Comparison of ENCODE assay signal across 15 cellular contexts in the genomic region with DNA sequence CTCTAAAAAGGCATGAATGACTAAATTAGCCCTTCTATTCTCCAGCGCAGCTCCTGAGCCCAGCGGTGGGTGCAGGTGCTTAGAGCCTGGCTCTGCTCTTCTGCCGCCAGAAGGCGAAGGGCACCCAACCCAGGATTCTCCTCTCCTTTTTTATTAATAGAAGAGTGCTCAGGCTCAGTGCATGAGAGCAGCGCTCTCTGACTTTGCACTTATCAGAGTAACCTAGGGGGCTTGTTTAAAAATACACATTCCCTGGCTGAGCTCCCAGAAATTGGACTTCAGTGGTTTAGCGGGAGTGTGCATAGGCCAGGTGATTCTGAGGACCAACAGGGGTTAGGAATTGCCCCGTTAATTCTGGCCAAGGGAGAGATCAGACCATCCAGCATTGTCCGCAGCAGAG. TPM values are rescaled to one million over a fixed set of nuclear protein-coding genes. Genes with fewer than 3 reads are reported as not detected.
DNase-seq lines count a peak whose midpoint lies in the region; ATAC-seq and TF ChIP-seq lines count a peak whose summit lies in the region.
"Had no signal": no experiment of that assay in that cellular context is flagged by ENCODE, and none has a peak within 500 bp of the region (broad histone marks: within the 10 kb centered on the region; RNA-seq: fewer than 3 reads in every experiment).

No MANE protein-coding gene starts in this region.

- H3K36me3 Mint-ChIP-seq in activated CD8-positive, alpha-beta memory T cell treated with anti-CD3 and anti-CD28 coated beads, Interleukin-2, amount 10 ng/mL, durations not matched to agents 7 days and 5 days, result peaks cover 16% of the 10 kb centered on the region
- peaks cover 5% of the 10 kb centered on the region for H3K36me3 Mint-ChIP-seq in central memory CD8-positive, alpha-beta T cell (ENCODE audit: insufficient read depth)
- peaks cover 16% of the 10 kb centered on the region for H3K36me3 Mint-ChIP-seq in nephron progenitor cell (ENCODE audit: low read depth)

- no peak for ATAC-seq in activated CD8-positive, alpha-beta memory T cell treated with anti-CD3 and anti-CD28 coated beads, Interleukin-2, amount 10 ng/mL, durations not matched to agents 7 days and 5 days
- ATAC-seq in central memory CD8-positive, alpha-beta T cell (replicated peaks; ENCODE audit: extremely low read depth, poor library complexity, severe bottlenecking), result no peak
- no peak for ATAC-seq in right lobe of liver
- ATAC-seq: PC-3 had no signal

- H3K9me3 ChIP-seq in right lobe of liver, result no peaks in the 10 kb centered on the region
- H3K9me3 ChIP-seq: prostate gland had no signal

- peaks cover 9% of the 10 kb centered on the region for H3K27me3 Mint-ChIP-seq in activated CD8-positive, alpha-beta memory T cell treated with anti-CD3 and anti-CD28 coated beads, Interleukin-2, amount 10 ng/mL, durations not matched to agents 7 days and 5 days
- H3K27me3 Mint-ChIP-seq in central memory CD8-positive, alpha-beta T cell, result no peaks in the 10 kb centered on the region
- peaks cover 26% of the 10 kb centered on the region for H3K27me3 Mint-ChIP-seq in nephron progenitor cell (ENCODE audit: low read depth, poor library complexity)

- TF ChIP-seq POLR2A in right lobe of liver (IDR thresholded peaks at IDR 0.05), result no peak

- H3K4me3 Mint-ChIP-seq in activated CD8-positive, alpha-beta memory T cell treated with anti-CD3 and anti-CD28 coated beads, Interleukin-2, amount 10 ng/mL, durations not matched to agents 7 days and 5 days, result peak overlapping the region; percentile 39
- H3K4me3 Mint-ChIP-seq in central memory CD8-positive, alpha-beta T cell, result peak overlapping the region; percentile 27
- peak overlapping the region; percentile 69 for H3K4me3 Mint-ChIP-seq in nephron progenitor cell

- intact Hi-C loops in right lobe of liver (cut with DNase I), result no loop called here

- no peak for DNase-seq in activated CD8-positive, alpha-beta memory T cell treated with anti-CD3 and anti-CD28 coated beads, Interleukin-2, amount 10 ng/mL, durations not matched to agents 7 days and 5 days
- no peak for DNase-seq in activated CD8-positive, alpha-beta memory T cell treated with anti-CD3 and anti-CD28 coated beads, Interleukin-2, amount 50 U/mL, for 48 hours
- DNase-seq in NCI-H146 treated with DMSO at 0.1 percent for 48 hours (lab: John Stamatoyannopoulos, UW; ENCODE audit: unreplicated experiment) (peak; percentile 54), nephron progenitor cell (no peak), NCI-H524 treated with DMSO at 0.1 percent for 48 hours (lab: John Stamatoyannopoulos, UW) (no peak), right lobe of liver (no peak)
- DNase-seq in central memory CD8-positive, alpha-beta T cell (ENCODE audit: low spot score in 2 of 2), result no peak
- no peak for DNase-seq in effector CD4-positive, alpha-beta T cell
- DNase-seq: activated CD4-positive, alpha-beta T cell treated with anti-CD3 and anti-CD28 coated beads for 48 hours; GOT3; NCI-H2171 treated with DMSO at 0.1 percent for 48 hours; PC-3; stimulated activated CD4-positive, alpha-beta T cell treated with anti-CD3 and anti-CD28 coated beads, Interleukin-1b, Interleukin-23, amount 100 ng/mL, for 48 hours; SW 1271 had no signal

- CTCF ChIA-PET in activated CD8-positive, alpha-beta memory T cell treated with anti-CD3 and anti-CD28 coated beads, Interleukin-2, amount 10 ng/mL, durations not matched to agents 7 days and 5 days (lab: Charles Lee), result no interaction called here

- H3K4me1 Mint-ChIP-seq in activated CD8-positive, alpha-beta memory T cell treated with anti-CD3 and anti-CD28 coated beads, Interleukin-2, amount 10 ng/mL, durations not matched to agents 7 days and 5 days, result peaks cover 16% of the 10 kb centered on the region
- peaks cover 16% of the 10 kb centered on the region for H3K4me1 Mint-ChIP-seq in central memory CD8-positive, alpha-beta T cell
- H3K4me1 Mint-ChIP-seq in nephron progenitor cell, result peaks cover 8% of the 10 kb centered on the region

- no peak overlapping the region for H3K4me3 ChIP-seq in right lobe of liver
- H3K4me3 ChIP-seq: prostate gland had no signal

- no peaks in the 10 kb centered on the region for H3K36me3 ChIP-seq in right lobe of liver
- H3K36me3 ChIP-seq: prostate gland had no signal

- H3K27ac ChIP-seq in right lobe of liver, result no peak overlapping the region

- H3K9me3 Mint-ChIP-seq in activated CD8-positive, alpha-beta memory T cell treated with anti-CD3 and anti-CD28 coated beads, Interleukin-2, amount 10 ng/mL, durations not matched to agents 7 days and 5 days (ENCODE audit: low read depth), result no peaks in the 10 kb centered on the region
- no peaks in the 10 kb centered on the region for H3K9me3 Mint-ChIP-seq in central memory CD8-positive, alpha-beta T cell
- H3K9me3 Mint-ChIP-seq in nephron progenitor cell, result no peaks in the 10 kb centered on the region

- H3K4me1 ChIP-seq in right lobe of liver, result peaks cover 0 to 11% (median 0%) of the 10 kb centered on the region in 4 donors

- H3K27me3 ChIP-seq in right lobe of liver, result peaks cover 0 to 4% of the 10 kb centered on the region in 2 donors

- 56% methylated on average over 7 of the region's 8 CpGs for WGBS in right lobe of liver (ENCODE audit: insufficient coverage, low coverage, low lambda C conversion rate, missing lambda C conversion rate)

- no peak for TF ChIP-seq CTCF in nephron progenitor cell (IDR thresholded peaks at IDR 0.05)
- TF ChIP-seq CTCF in right lobe of liver (IDR thresholded peaks at IDR 0.05), result no peak

- H3K27ac Mint-ChIP-seq in activated CD8-positive, alpha-beta memory T cell treated with anti-CD3 and anti-CD28 coated beads, Interleukin-2, amount 10 ng/mL, durations not matched to agents 7 days and 5 days, result no peak overlapping the region
- H3K27ac Mint-ChIP-seq in central memory CD8-positive, alpha-beta T cell (ENCODE audit: low read depth), result no peak overlapping the region
- H3K27ac Mint-ChIP-seq in nephron progenitor cell, result no peak overlapping the region

RNA-seq across cellular contexts. Expression of gene PFKP, which starts 1.7 kb away (rescaled TPM):
- 100 to 1,000 TPM; 230 to 262 TPM for total RNA-seq in activated CD8-positive, alpha-beta memory T cell treated with anti-CD3 and anti-CD28 coated beads, Interleukin-2, amount 10 ng/mL, durations not matched to agents 7 days and 5 days
- 10 to 100 TPM in 3 of 6 experiments, 1 to 10 TPM in 2, under 1 TPM in 1; 0.66 to 24.1 (median 9.2) TPM for total RNA-seq in right lobe of liver

Comparison
In these comparisons a context has a peak if more than half of its experiments do, and no peak if none do; other contexts are left out.
1. RNA of gene PFKP, which starts 1.7 kb away (total RNA-seq): 230 to 262 TPM in activated CD8-positive, alpha-beta memory T cell treated with anti-CD3 and anti-CD28 coated beads, Interleukin-2, amount 10 ng/mL, durations not matched to agents 7 days and 5 days; 0.66 to 24.1 TPM in right lobe of liver; every median in the first group is over 4 times any median in the second.
2. Peak in every context shown above with its lines, with median percentiles within 50 percentile points of each other: H3K4me3 Mint-ChIP-seq.